In genomic region chr19:51754770-51755169, GRCh38 we compare ENCODE assay signal across 1 cellular context.
TF ChIP-seq lines count a peak whose summit lies in the region.

No MANE protein-coding gene starts in this region.

TF ChIP-seq in GM12878, 131 proteins besides CTCF, POLR2A, EP300 and RAD21:
- TF ChIP-seq DPF2 (IDR thresholded peaks at IDR 0.05), result no peak
- TF ChIP-seq ZBTB40 (IDR thresholded peaks at IDR 0.05; ENCODE audit: borderline replicate concordance), result 0 out of 2 replicates have a peak, but pooled peaks have one; percentile 19
